In genomic region chr6:147417954-147418353, GRCh38 we compare ENCODE assay signal across 25 cellular contexts.
"Had no signal": no experiment of that assay in that cellular context is flagged by ENCODE, and none has a peak within 500 bp of the region (broad histone marks: within the 10 kb centered on the region; RNA-seq: fewer than 3 reads in every experiment).

No MANE protein-coding gene starts in this region.

- ATAC-seq: effector memory CD8-positive, alpha-beta T cell; gastrocnemius medialis; heart right ventricle; left cardiac atrium; left lung; left ventricle myocardium superior; lower lobe of right lung; mucosa of descending colon had no signal

- FAIRE-seq: endometrium, islet of Langerhans, keratinocyte had no signal

- H3K36me3 Mint-ChIP-seq: mesothelial cell of epicardium had no signal

- DNase-seq: colonic mucosa; cortex of kidney; effector CD8-positive, alpha-beta T cell; effector memory CD8-positive, alpha-beta T cell; endodermal cell; erythroblast; esophagus squamous epithelium; foreskin fibroblast; foreskin melanocyte; gastrocnemius medialis; glutamatergic neuron; heart right ventricle; hippocampal formation; left cardiac atrium; left lung; left ventricle myocardium superior; lower lobe of right lung; mesenchymal stem cell; mucosa of descending colon had no signal

- H3K9me3 Mint-ChIP-seq: effector memory CD8-positive, alpha-beta T cell; endodermal cell had no signal

- H3K36me3 ChIP-seq: colonic mucosa, esophagus squamous epithelium, gastrocnemius medialis, heart right ventricle, left lung, lower lobe of right lung had no signal

- H3K4me1 Mint-ChIP-seq: mesothelial cell of epicardium had no signal

- H3K27me3 Mint-ChIP-seq: dendritic cell treated with granulocyte-macrophage colony-stimulating factor and Interleukin-4, amounts not matched to agents 40 ng/mL and 50 ng/mL, for 4 days had no signal

- H3K27me3 ChIP-seq: colonic mucosa, gastrocnemius medialis, left lung had no signal

- H3K27ac ChIP-seq: colonic mucosa, epithelial cell of prostate, esophagus squamous epithelium, gastrocnemius medialis, heart right ventricle, left lung, lower lobe of right lung had no signal

- H3K4me1 ChIP-seq: colonic mucosa, gastrocnemius medialis, heart right ventricle, left lung, lower lobe of right lung had no signal

- H3K4me3 ChIP-seq: colonic mucosa, esophagus squamous epithelium, gastrocnemius medialis, heart right ventricle, left lung, lower lobe of right lung, mucosa of descending colon had no signal

- H3K27ac Mint-ChIP-seq: dendritic cell treated with granulocyte-macrophage colony-stimulating factor and Interleukin-4, amounts not matched to agents 40 ng/mL and 50 ng/mL, for 4 days; effector memory CD8-positive, alpha-beta T cell; endodermal cell; mesothelial cell of epicardium had no signal

- H3K4me3 Mint-ChIP-seq: dendritic cell treated with granulocyte-macrophage colony-stimulating factor and Interleukin-4, amounts not matched to agents 40 ng/mL and 50 ng/mL, for 4 days; effector memory CD8-positive, alpha-beta T cell; endodermal cell; mesothelial cell of epicardium had no signal

- H3K9me3 ChIP-seq: colonic mucosa, esophagus squamous epithelium, gastrocnemius medialis, lower lobe of right lung, mucosa of descending colon had no signal
